ENCODE assay signal across 8 cellular contexts in the genomic region with DNA sequence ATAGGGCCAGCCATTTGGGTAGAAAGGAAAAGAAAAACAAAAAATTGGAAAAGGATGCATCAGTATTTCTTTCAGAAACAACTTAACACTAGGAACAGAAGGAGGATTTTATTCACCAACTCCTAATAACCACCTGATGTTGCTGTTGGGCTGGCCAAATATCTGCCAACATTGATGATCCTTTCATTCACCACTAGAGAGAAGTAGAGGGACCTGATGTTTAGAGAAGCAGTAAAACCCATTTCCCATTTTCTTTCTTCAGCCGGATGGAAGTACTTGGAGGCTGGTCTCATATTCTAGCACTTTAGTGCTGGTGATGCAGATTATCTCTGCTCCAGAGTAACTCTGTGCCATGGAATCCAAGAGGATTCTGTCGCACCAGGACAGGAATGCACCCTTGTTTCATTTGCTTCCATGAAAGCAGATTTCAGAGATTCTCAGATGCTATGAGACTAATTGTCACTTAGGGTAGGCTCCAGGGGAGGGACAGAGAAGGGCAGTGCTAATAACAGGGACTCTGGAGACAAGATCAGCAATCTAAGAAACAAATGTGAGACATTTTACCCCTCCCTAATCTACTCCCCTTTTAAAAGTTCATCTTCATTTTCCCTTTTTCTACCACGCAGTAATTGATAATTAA. TPM values are rescaled to one million over a fixed set of nuclear protein-coding genes. Genes with fewer than 3 reads are reported as not detected.
DNase-seq lines count a peak whose midpoint lies in the region; ATAC-seq, FAIRE-seq and TF ChIP-seq lines count a peak whose summit lies in the region.

No MANE protein-coding gene starts in this region.

- H4K20me1 ChIP-seq in osteoblast (ENCODE audit: insufficient read depth, low read length): peaks cover 11% of the 10 kb centered on the region

- FAIRE-seq in pancreas (lab: Jason Lieb, UNC): no peak

- H3K27me3 ChIP-seq in right atrium auricular region: no peaks in the 10 kb centered on the region
- no peaks in the 10 kb centered on the region for H3K27me3 ChIP-seq in MG63
- no peaks in the 10 kb centered on the region for H3K27me3 ChIP-seq in dorsolateral prefrontal cortex
- no peaks in the 10 kb centered on the region for H3K27me3 ChIP-seq in osteoblast (ENCODE audit: insufficient read depth, low read length)
- no peaks in the 10 kb centered on the region for H3K27me3 ChIP-seq in pancreas

- peaks cover 0 to 21% of the 10 kb centered on the region in 2 donors for H3K4me1 ChIP-seq in right atrium auricular region
- peaks cover 9% of the 10 kb centered on the region for H3K4me1 ChIP-seq in osteoblast (ENCODE audit: insufficient read depth, low read length)
- peaks cover 4 to 11% (median 7%) of the 10 kb centered on the region in 3 donors for H3K4me1 ChIP-seq in pancreas

- no peak for ATAC-seq in left cardiac atrium
- no peak for ATAC-seq in pancreas
- ATAC-seq in HG02571 (IDR thresholded peaks at IDR 0.05; ENCODE audit: unreplicated experiment): no peak

- H3K36me3 ChIP-seq in right atrium auricular region: no peaks in the 10 kb centered on the region
- no peaks in the 10 kb centered on the region for H3K36me3 ChIP-seq in MG63
- no peaks in the 10 kb centered on the region for H3K36me3 ChIP-seq in osteoblast (ENCODE audit: insufficient read depth, low read length)
- no peaks in the 10 kb centered on the region for H3K36me3 ChIP-seq in pancreas

- no peak overlapping the region for H3K4me2 ChIP-seq in osteoblast (ENCODE audit: insufficient read depth, low read length)

- peak overlapping the region; percentile 97 for H3K27ac ChIP-seq in right atrium auricular region
- peak overlapping the region in 46 of 59 donors; percentile 4 to 100 (median 98) for H3K27ac ChIP-seq in dorsolateral prefrontal cortex
- H3K27ac ChIP-seq in osteoblast (ENCODE audit: low read depth, low read length): no peak overlapping the region
- H3K27ac ChIP-seq in pancreas: no peak overlapping the region

- no peaks in the 10 kb centered on the region for H3K9me3 ChIP-seq in right atrium auricular region
- H3K9me3 ChIP-seq in MG63: no peaks in the 10 kb centered on the region; the same call in 1 of the 2 replicates
- H3K9me3 ChIP-seq in osteoblast (ENCODE audit: low read depth, low read length): no peaks in the 10 kb centered on the region
- no peaks in the 10 kb centered on the region for H3K9me3 ChIP-seq in pancreas

- WGBS in pancreas, 2 donors: 59 to 65% methylated on average over 3 of the region's 3 CpGs

- TF ChIP-seq CTCF in right atrium auricular region (IDR thresholded peaks at IDR 0.05) (peak; percentile 20 to 59), dorsolateral prefrontal cortex (IDR thresholded peaks at IDR 0.05 in 54 of 56, conservative IDR thresholded peaks at IDR 0.05 in 2 of 56; ENCODE audit: low read depth in 1 of 56, partially characterized antibody in 56 of 56) (peak in 53 of 56 donors; percentile 21 to 68 (median 46)), osteoblast (IDR thresholded peaks at IDR 0.05; ENCODE audit: extremely low read depth, low read depth, low read length) (peak; percentile 71), pancreas (IDR thresholded peaks at IDR 0.05) (peak in 1 of 4 donors; percentile 10)

- no peak for DNase-seq in right atrium auricular region (ENCODE audit: low spot score)
- DNase-seq in left cardiac atrium: no peak
- peak; percentile 29 for DNase-seq in MG63
- DNase-seq in SKM-1 treated with dmso at 0.1 percent for 144 hours (lab: John Stamatoyannopoulos, UW; ENCODE audit: unreplicated experiment): peak; percentile 90
- DNase-seq in dorsolateral prefrontal cortex: no peak
- peak; percentile 65 for DNase-seq in osteoblast (ENCODE audit: insufficient read length, low spot score, missing footprints)
- no peak for DNase-seq in pancreas

- intact Hi-C loops in left cardiac atrium (cut with DNase I) (loop anchor here in 1 of 2 donors (5.0 kb wide), 3 partner anchors 237 to 527 kb away; no protein-coding TSS in a partner anchor), dorsolateral prefrontal cortex (cut with DNase I) (loop anchor here (5.0 to 10.0 kb wide), 4 partner anchors 252 to 725 kb away; a partner anchor contains a TSS), pancreas (cut with DNase I) (no loop called here)

- peak overlapping the region; percentile 69 for H2AFZ ChIP-seq in osteoblast (ENCODE audit: low read length)

- peaks cover 13% of the 10 kb centered on the region for H3K79me2 ChIP-seq in osteoblast (ENCODE audit: insufficient read depth, low read length)

- H3K4me3 ChIP-seq in right atrium auricular region (no peak overlapping the region), MG63 (no peak overlapping the region), dorsolateral prefrontal cortex (peak overlapping the region in 7 of 59 donors; percentile 5 to 93 (median 17)), osteoblast (ENCODE audit: insufficient read depth, low read length) (no peak overlapping the region), pancreas (no peak overlapping the region)

RNA-seq across cellular contexts. Expression of a gene that starts 3.1 kb away (rescaled TPM):
- total RNA-seq in right atrium auricular region (under 1 TPM; 0.28 to 0.56 TPM), left cardiac atrium (under 1 TPM; 0.56 to 0.58 TPM), dorsolateral prefrontal cortex (1 to 10 TPM in 63 of 120 experiments, under 1 TPM in 57; 0.53 to 1.9 (median 1.0) TPM), osteoblast (0.59 and 0.72 TPM in 2 replicates), pancreas (under 1 TPM; 0.09 to 0.35 (median 0.26) TPM)
- total RNA-seq in MG63 (2014; rRNA removed; shearing (Covaris generic); ENCODE audit: low replicate concordance): not detected in 2 replicates
- under 1 TPM; 0.23 TPM for polyA plus RNA-seq in pancreas

RNA-seq across cellular contexts. Expression of a gene that starts 3.1 kb away (rescaled TPM):
- total RNA-seq in right atrium auricular region (10 to 100 TPM; 46.5 to 55.9 TPM), left cardiac atrium (10 to 100 TPM; 76.7 to 79.7 TPM), dorsolateral prefrontal cortex (100 to 1,000 TPM in 11 of 120 experiments, 10 to 100 TPM in 109; 50.1 to 114 (median 83.5) TPM), osteoblast (169 and 193 TPM in 2 replicates), pancreas (10 to 100 TPM; 30.6 to 64.1 (median 46.0) TPM)
- total RNA-seq in MG63 (2014; rRNA removed; shearing (Covaris generic); ENCODE audit: low replicate concordance): 19.6 and 25.0 TPM in 2 replicates
- 10 to 100 TPM; 19.2 to 19.3 TPM for polyA plus RNA-seq in pancreas

RNA-seq across cellular contexts. Expression of a gene that starts 42.2 kb away (rescaled TPM):
- total RNA-seq in right atrium auricular region (10 to 100 TPM; 59.5 to 80.3 TPM), left cardiac atrium (100 to 1,000 TPM in 1 of 2 donors, 10 to 100 TPM in 1; 84.9 to 150 TPM), dorsolateral prefrontal cortex (100 to 1,000 TPM in 1 of 120 experiments, 10 to 100 TPM in 119; 36.0 to 101 (median 69.0) TPM), osteoblast (43.8 and 43.9 TPM in 2 replicates), pancreas (10 to 100 TPM; 12.8 to 23.4 (median 18.1) TPM)
- 26.9 and 43.8 TPM in 2 replicates for total RNA-seq in MG63 (2014; rRNA removed; shearing (Covaris generic); ENCODE audit: low replicate concordance)
- 10 to 100 TPM in 1 of 2 donors, 1 to 10 TPM in 1; 3.6 to 11.8 TPM for polyA plus RNA-seq in pancreas

Comparison
In these comparisons a context has a peak if more than half of its experiments do, and no peak if none do; other contexts are left out.
1. DNase-seq: peak in MG63 (single experiment), SKM-1 treated with dmso at 0.1 percent for 144 hours (single experiment) and osteoblast (single experiment); none in right atrium auricular region (single experiment), left cardiac atrium (single experiment), dorsolateral prefrontal cortex (0 of 10) and pancreas (0 of 6).
2. H3K27ac ChIP-seq: peak in right atrium auricular region (2 of 2) and dorsolateral prefrontal cortex (46 of 59); none in osteoblast (single experiment) and pancreas (0 of 4).
3. intact Hi-C loops: an anchor here in dorsolateral prefrontal cortex (5.0 to 10.0 kb wide); none called in pancreas.